8 cellular contexts compared by ENCODE assay signal in genomic region chr11:57349491-57350274, GRCh38. TPM values are rescaled to one million over a fixed set of nuclear protein-coding genes. Genes with fewer than 3 reads are reported as not detected.
DNase-seq lines count a peak whose midpoint lies in the region; ATAC-seq and TF ChIP-seq lines count a peak whose summit lies in the region.

No MANE protein-coding gene starts in this region.

- peak overlapping the region; percentile 26 for H3K27ac Mint-ChIP-seq in neural progenitor cell

- peaks cover 9% of the 10 kb centered on the region for H3K27me3 Mint-ChIP-seq in neural progenitor cell (ENCODE audit: insufficient read depth, low read depth)

- H3K9ac ChIP-seq in neural progenitor cell, result no peak overlapping the region

- H3K4me3 Mint-ChIP-seq in neural progenitor cell, result peak overlapping the region; percentile 49

- peak; percentile 47 for ATAC-seq in GM18502 (IDR thresholded peaks at IDR 0.05; ENCODE audit: poor library complexity, unreplicated experiment)

- no peaks in the 10 kb centered on the region for H3K27me3 ChIP-seq in neural progenitor cell

- DNase-seq in NCI-H69 (lab: John Stamatoyannopoulos, UW) (peak; percentile 59), fibroblast of mammary gland (ENCODE audit: low read depth) (peak; percentile 33), neural progenitor cell (ENCODE audit: low spot score) (peak; percentile 83), superior temporal gyrus (ENCODE audit: extremely low spot score) (peak; percentile 59), NCI-H1436 treated with DMSO at 0.1 percent for 48 hours (lab: John Stamatoyannopoulos, UW) (no peak), NCI-H2107 (lab: John Stamatoyannopoulos, UW) (no peak)
- peak; percentile 74 to 81 for DNase-seq in activated T-cell treated with anti-CD3 and anti-CD28 coated beads, Interleukin-2, amount 50 U/mL, for 48 hours

- no peaks in the 10 kb centered on the region for H3K9me3 ChIP-seq in neural progenitor cell (ENCODE audit: low read depth)

- TF ChIP-seq CTCF in fibroblast of mammary gland (conservative IDR thresholded peaks at IDR 0.05; ENCODE audit: control insufficient read depth, insufficient read depth, low read depth, low read length) (peak; percentile 68), neural progenitor cell (IDR thresholded peaks at IDR 0.05) (peak; percentile 88)

- H3K36me3 ChIP-seq in neural progenitor cell, result no peaks in the 10 kb centered on the region

- H3K4me3 ChIP-seq in fibroblast of mammary gland (ENCODE audit: control insufficient read depth, low read depth, low read length), result no peak overlapping the region
- H3K4me3 ChIP-seq in neural progenitor cell, result no peak overlapping the region

- H3F3A ChIP-seq in neural progenitor cell (ENCODE audit: low read depth), result peaks cover 28% of the 10 kb centered on the region

- peaks cover 33% of the 10 kb centered on the region for H3K4me1 Mint-ChIP-seq in neural progenitor cell

- H3K4me1 ChIP-seq in neural progenitor cell, result peaks cover 30% of the 10 kb centered on the region

- H3K9me3 Mint-ChIP-seq in neural progenitor cell, result peaks cover 15% of the 10 kb centered on the region

- no peak overlapping the region for H3K4me2 ChIP-seq in neural progenitor cell

- H3K36me3 Mint-ChIP-seq in neural progenitor cell, result peaks cover 2% of the 10 kb centered on the region

- no peaks in the 10 kb centered on the region for H3K79me2 ChIP-seq in neural progenitor cell (ENCODE audit: low read depth)

- peak overlapping the region; percentile 100 for H2AFZ ChIP-seq in neural progenitor cell (replicated peaks)

- no peak overlapping the region for H3K27ac ChIP-seq in neural progenitor cell

- H4K20me1 ChIP-seq in neural progenitor cell (ENCODE audit: low read depth), result no peaks in the 10 kb centered on the region

RNA-seq across cellular contexts. Expression of gene P2RX3, which starts 11.5 kb away (rescaled TPM):
- total RNA-seq in neural progenitor cell (ENCODE audit: low replicate concordance), result 1.5 and 2.4 TPM in 2 replicates

RNA-seq across cellular contexts. Expression of gene SSRP1, which starts 14.0 kb away (rescaled TPM):
- total RNA-seq in neural progenitor cell (ENCODE audit: low replicate concordance), result 186 and 222 TPM in 2 replicates

RNA-seq across cellular contexts. Expression of gene TNKS1BP1, which starts 24.9 kb away (rescaled TPM):
- 11.7 and 45.1 TPM in 2 replicates for total RNA-seq in neural progenitor cell (ENCODE audit: low replicate concordance)

RNA-seq across cellular contexts. Expression of gene PRG3, which starts 31.3 kb away (rescaled TPM):
- not detected in 2 replicates for total RNA-seq in neural progenitor cell (ENCODE audit: low replicate concordance)

RNA-seq across cellular contexts. Expression of gene PRG2, which starts 40.8 kb away (rescaled TPM):
- total RNA-seq in neural progenitor cell (ENCODE audit: low replicate concordance), result not detected in 2 replicates

Comparison
In these comparisons a context has a peak if more than half of its experiments do, and no peak if none do; other contexts are left out.
1. DNase-seq: peak in NCI-H69 (single experiment), activated T-cell treated with anti-CD3 and anti-CD28 coated beads, Interleukin-2, amount 50 U/mL, for 48 hours (2 of 2), fibroblast of mammary gland (single experiment), neural progenitor cell (single experiment) and superior temporal gyrus (single experiment); none in NCI-H1436 treated with DMSO at 0.1 percent for 48 hours (single experiment) and NCI-H2107 (single experiment).